Comparison of ENCODE assay signal across 23 cellular contexts in genomic region chr14:93396456-93396855, GRCh38. TPM values are rescaled to one million over a fixed set of nuclear protein-coding genes. Genes with fewer than 3 reads are reported as not detected.
"Had no signal": no experiment of that assay in that cellular context is flagged by ENCODE, and none has a peak within 500 bp of the region (broad histone marks: within the 10 kb centered on the region; RNA-seq: fewer than 3 reads in every experiment).

No MANE protein-coding gene starts in this region.

- H3K4me1 ChIP-seq: SJSA1 had no signal

- H3K27me3 ChIP-seq: SJSA1 had no signal

- H3K4me3 ChIP-seq: SJSA1, SK-N-MC had no signal

- H3K36me3 ChIP-seq: SJSA1 had no signal

- H3K27ac ChIP-seq: HL-60, RWPE1, SJSA1, SK-N-MC had no signal

- H3K9me3 ChIP-seq: SJSA1 had no signal

- ATAC-seq: Panc1, Right ventricle myocardium inferior had no signal

- DNase-seq: KBM-7, NCI-H1092, NCI-H1105 treated with DMSO at 0.1 percent for 48 hours, NCI-H1417 treated with DMSO at 0.1 percent for 48 hours, NCI-H146, NCI-H1694 treated with DMSO at 0.1 percent for 48 hours, NCI-H1930, NCI-H2081, NCI-H2107, NCI-H2227 treated with DMSO at 0.1 percent for 48 hours, NCI-H524, NCI-H526 treated with DMSO at 0.1 percent for 48 hours, NCI-H774, SIG-M5 had no signal

RNA-seq across cellular contexts. Expression of gene UNC79, which starts 34.3 kb away (rescaled TPM):
- total RNA-seq: LHCN-M2 had no signal

RNA-seq across cellular contexts. Expression of gene COX8C, which starts 49.5 kb away (rescaled TPM):
- total RNA-seq: LHCN-M2, MCF 10A, NCI-H460, SJSA1 had no signal
